ENCODE assay signal across 16 cellular contexts in the genomic region with DNA sequence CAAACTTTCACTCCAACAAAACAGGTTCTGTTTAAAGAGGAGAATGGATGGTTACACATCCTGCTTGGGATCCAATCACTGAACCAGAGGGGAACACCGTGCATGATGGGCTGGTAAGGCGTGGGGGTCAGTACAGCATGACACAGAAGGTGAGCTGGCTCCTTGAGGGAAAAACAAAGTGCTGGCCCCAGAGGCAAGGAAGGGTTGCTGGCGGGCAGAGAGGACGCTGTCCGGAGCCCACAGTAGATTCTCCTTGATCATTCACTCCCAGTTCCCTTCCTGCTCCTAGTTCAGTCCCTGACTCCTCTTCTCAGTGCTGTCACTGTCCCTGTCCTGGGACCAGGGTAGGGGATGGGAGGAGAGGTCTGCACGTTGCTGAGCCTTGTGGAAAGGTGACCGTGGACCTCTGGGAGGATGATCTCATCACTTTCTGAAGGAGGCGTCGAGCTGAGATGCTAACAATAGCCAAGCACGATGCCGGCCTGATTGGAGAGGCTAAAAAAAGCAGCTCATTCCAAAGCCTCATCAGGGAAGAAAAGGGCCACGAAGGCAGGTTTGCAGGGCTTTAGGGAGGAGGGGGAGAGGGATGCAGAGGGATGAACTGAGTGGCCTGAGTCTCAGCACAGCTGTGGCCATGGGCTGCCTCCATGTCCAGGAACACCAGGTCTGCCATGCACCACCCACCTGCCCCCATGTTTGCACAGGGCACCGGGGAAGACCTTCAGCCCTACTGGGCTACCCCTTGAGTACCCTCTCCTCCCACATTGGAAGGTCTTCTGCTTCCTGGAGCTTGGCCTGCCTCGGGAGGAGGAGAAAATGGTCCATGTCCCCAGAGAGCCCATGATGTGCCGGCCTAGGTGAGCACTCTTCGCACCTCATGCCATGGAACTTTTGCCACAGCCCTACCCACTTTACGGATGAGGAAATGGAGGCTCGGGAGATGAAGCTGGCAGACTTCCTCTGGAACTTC.
DNase-seq lines count a peak whose midpoint lies in the region; ATAC-seq, FAIRE-seq and TF ChIP-seq lines count a peak whose summit lies in the region.
"Had no signal": no experiment of that assay in that cellular context is flagged by ENCODE, and none has a peak within 500 bp of the region (broad histone marks: within the 10 kb centered on the region; RNA-seq: fewer than 3 reads in every experiment).

No MANE protein-coding gene starts in this region.

- H3K4me1 Mint-ChIP-seq in activated naive CD8-positive, alpha-beta T cell treated with anti-CD3 and anti-CD28 coated beads, Interleukin-2, amount 10 ng/mL, durations not matched to agents 7 days and 5 days = peaks cover 6% of the 10 kb centered on the region
- H3K4me1 Mint-ChIP-seq in activated naive CD8-positive, alpha-beta T cell treated with anti-CD3 and anti-CD28 coated beads for 36 hours = peaks cover 3% of the 10 kb centered on the region
- H3K4me1 Mint-ChIP-seq in endothelial cell (ENCODE audit: unreplicated experiment) = peaks cover 22% of the 10 kb centered on the region

- POLR2A ChIA-PET in activated naive CD8-positive, alpha-beta T cell treated with anti-CD3 and anti-CD28 coated beads, Interleukin-2, amount 10 ng/mL, durations not matched to agents 7 days and 5 days (lab: Charles Lee) = interaction anchor here (0.6 kb wide), 1 partner anchor 602 kb away, joined by 5 read pairs; no protein-coding TSS in a partner anchor

- H3K27ac Mint-ChIP-seq in activated naive CD8-positive, alpha-beta T cell treated with anti-CD3 and anti-CD28 coated beads, Interleukin-2, amount 10 ng/mL, durations not matched to agents 7 days and 5 days = no peak overlapping the region
- no peak overlapping the region for H3K27ac Mint-ChIP-seq in activated naive CD8-positive, alpha-beta T cell treated with anti-CD3 and anti-CD28 coated beads for 36 hours
- H3K27ac Mint-ChIP-seq in endothelial cell (ENCODE audit: unreplicated experiment) = peak overlapping the region; percentile 76
- H3K27ac Mint-ChIP-seq: CD8-positive, alpha-beta T cell had no signal

- no peak overlapping the region for H3K4me3 ChIP-seq in suprapubic skin
- H3K4me3 ChIP-seq in effector memory CD4-positive, alpha-beta T cell (ENCODE audit: insufficient read depth, low read depth, low read length, poor library complexity, severe bottlenecking) = no peak overlapping the region
- H3K4me3 ChIP-seq: BLaER1 treated with 17β-estradiol and CSF1 and Interleukin-3, amounts not matched to agents 10 nM and 100 nM had no signal

- no peak for TF ChIP-seq CTCF in endothelial cell (IDR thresholded peaks at IDR 0.05; ENCODE audit: unreplicated experiment)
- TF ChIP-seq CTCF in suprapubic skin (IDR thresholded peaks at IDR 0.05) = no peak
- TF ChIP-seq CTCF in D721Med (IDR thresholded peaks at IDR 0.05; ENCODE audit: insufficient read depth, missing control alignments) = no peak

- no peak overlapping the region for H3K27ac ChIP-seq in suprapubic skin
- no peak overlapping the region for H3K27ac ChIP-seq in effector memory CD4-positive, alpha-beta T cell (ENCODE audit: insufficient read depth, low read length, poor library complexity, severe bottlenecking)
- H3K27ac ChIP-seq: BLaER1 treated with 17β-estradiol and CSF1 and Interleukin-3, amounts not matched to agents 10 nM and 100 nM; KMS-11 had no signal

- H3K27me3 Mint-ChIP-seq in activated naive CD8-positive, alpha-beta T cell treated with anti-CD3 and anti-CD28 coated beads, Interleukin-2, amount 10 ng/mL, durations not matched to agents 7 days and 5 days = peaks cover 11% of the 10 kb centered on the region
- peaks cover 9% of the 10 kb centered on the region for H3K27me3 Mint-ChIP-seq in activated naive CD8-positive, alpha-beta T cell treated with anti-CD3 and anti-CD28 coated beads for 36 hours
- no peaks in the 10 kb centered on the region for H3K27me3 Mint-ChIP-seq in endothelial cell (ENCODE audit: unreplicated experiment)

- no peaks in the 10 kb centered on the region for H3K9me3 Mint-ChIP-seq in activated naive CD8-positive, alpha-beta T cell treated with anti-CD3 and anti-CD28 coated beads, Interleukin-2, amount 10 ng/mL, durations not matched to agents 7 days and 5 days
- H3K9me3 Mint-ChIP-seq in activated naive CD8-positive, alpha-beta T cell treated with anti-CD3 and anti-CD28 coated beads for 36 hours = no peaks in the 10 kb centered on the region
- peaks cover 9% of the 10 kb centered on the region for H3K9me3 Mint-ChIP-seq in endothelial cell (ENCODE audit: unreplicated experiment)
- H3K9me3 Mint-ChIP-seq: CD8-positive, alpha-beta T cell had no signal

- no peaks in the 10 kb centered on the region for H3K9me3 ChIP-seq in suprapubic skin
- H3K9me3 ChIP-seq in effector memory CD4-positive, alpha-beta T cell (ENCODE audit: control insufficient read depth, low read length) = no peaks in the 10 kb centered on the region

- no peak overlapping the region for H3K4me3 Mint-ChIP-seq in activated naive CD8-positive, alpha-beta T cell treated with anti-CD3 and anti-CD28 coated beads, Interleukin-2, amount 10 ng/mL, durations not matched to agents 7 days and 5 days
- no peak overlapping the region for H3K4me3 Mint-ChIP-seq in activated naive CD8-positive, alpha-beta T cell treated with anti-CD3 and anti-CD28 coated beads for 36 hours
- peak overlapping the region; percentile 51 for H3K4me3 Mint-ChIP-seq in endothelial cell (ENCODE audit: unreplicated experiment)
- H3K4me3 Mint-ChIP-seq: CD8-positive, alpha-beta T cell had no signal

- WGBS in suprapubic skin = 63% methylated on average over 15 of the region's 18 CpGs

- FAIRE-seq in D721Med (lab: Jason Lieb, UNC) = no peak
- FAIRE-seq: GM12891 had no signal

- DNase-seq in activated naive CD8-positive, alpha-beta T cell treated with anti-CD3 and anti-CD28 coated beads, Interleukin-2, amount 10 ng/mL, durations not matched to agents 7 days and 5 days = peak; percentile 13
- no peak for DNase-seq in activated naive CD8-positive, alpha-beta T cell treated with anti-CD3 and anti-CD28 coated beads for 36 hours
- no peak for DNase-seq in endothelial cell (ENCODE audit: low spot score)
- DNase-seq in myocyte (ENCODE audit: low read depth) = peak; percentile 26
- DNase-seq in suprapubic skin (ENCODE audit: low spot score in 2 of 2) = peak; percentile 38 to 60
- DNase-seq in D721Med (ENCODE audit: insufficient read length, low spot score) = no peak
- DNase-seq in effector memory CD4-positive, alpha-beta T cell = no peak
- no peak for DNase-seq in iPS-NIHi11 (ENCODE audit: low spot score)
- DNase-seq: CD8-positive, alpha-beta T cell; NCI-H1417; NCI-H187 treated with DMSO at 0.1 percent for 48 hours; NCI-H226; SIG-M5 had no signal

- TF ChIP-seq EP300 in suprapubic skin (IDR thresholded peaks at IDR 0.05) = no peak

- no peak for ATAC-seq in activated naive CD8-positive, alpha-beta T cell treated with anti-CD3 and anti-CD28 coated beads, Interleukin-2, amount 10 ng/mL, durations not matched to agents 7 days and 5 days (ENCODE audit: low read depth)
- ATAC-seq: CD8-positive, alpha-beta T cell had no signal

- no peaks in the 10 kb centered on the region for H3K36me3 ChIP-seq in suprapubic skin
- H3K36me3 ChIP-seq in effector memory CD4-positive, alpha-beta T cell (ENCODE audit: control insufficient read depth, insufficient read depth, low read length) = no peaks in the 10 kb centered on the region
- H3K36me3 ChIP-seq: BLaER1 treated with 17β-estradiol and CSF1 and Interleukin-3, amounts not matched to agents 10 nM and 100 nM had no signal

- no peaks in the 10 kb centered on the region for H3K36me3 Mint-ChIP-seq in activated naive CD8-positive, alpha-beta T cell treated with anti-CD3 and anti-CD28 coated beads, Interleukin-2, amount 10 ng/mL, durations not matched to agents 7 days and 5 days
- no peaks in the 10 kb centered on the region for H3K36me3 Mint-ChIP-seq in activated naive CD8-positive, alpha-beta T cell treated with anti-CD3 and anti-CD28 coated beads for 36 hours
- peaks cover 13% of the 10 kb centered on the region for H3K36me3 Mint-ChIP-seq in endothelial cell (ENCODE audit: low read depth, unreplicated experiment)
- H3K36me3 Mint-ChIP-seq: CD8-positive, alpha-beta T cell had no signal

- peaks cover 13% of the 10 kb centered on the region for H3K4me1 ChIP-seq in suprapubic skin
- no peaks in the 10 kb centered on the region for H3K4me1 ChIP-seq in effector memory CD4-positive, alpha-beta T cell (ENCODE audit: control insufficient read depth, insufficient read depth, low read length, poor library complexity, severe bottlenecking)

- H3K27me3 ChIP-seq in suprapubic skin = peaks cover 4% of the 10 kb centered on the region
- H3K27me3 ChIP-seq in effector memory CD4-positive, alpha-beta T cell (replicated peaks; ENCODE audit: control insufficient read depth, insufficient read depth, low read length, poor library complexity, severe bottlenecking) = no peaks in the 10 kb centered on the region
- H3K27me3 ChIP-seq: BLaER1 treated with 17β-estradiol and CSF1 and Interleukin-3, amounts not matched to agents 10 nM and 100 nM had no signal

- TF ChIP-seq POLR2A in suprapubic skin (IDR thresholded peaks at IDR 0.05) = no peak

Comparison
In these comparisons a context has a peak if more than half of its experiments do, and no peak if none do; other contexts are left out.
1. DNase-seq: peak in activated naive CD8-positive, alpha-beta T cell treated with anti-CD3 and anti-CD28 coated beads, Interleukin-2, amount 10 ng/mL, durations not matched to agents 7 days and 5 days (single experiment), myocyte (single experiment) and suprapubic skin (2 of 2); none in activated naive CD8-positive, alpha-beta T cell treated with anti-CD3 and anti-CD28 coated beads for 36 hours (single experiment), endothelial cell (single experiment), D721Med (single experiment), effector memory CD4-positive, alpha-beta T cell (0 of 3) and iPS-NIHi11 (single experiment).